8 cellular contexts compared by ENCODE assay signal in the genomic region with DNA sequence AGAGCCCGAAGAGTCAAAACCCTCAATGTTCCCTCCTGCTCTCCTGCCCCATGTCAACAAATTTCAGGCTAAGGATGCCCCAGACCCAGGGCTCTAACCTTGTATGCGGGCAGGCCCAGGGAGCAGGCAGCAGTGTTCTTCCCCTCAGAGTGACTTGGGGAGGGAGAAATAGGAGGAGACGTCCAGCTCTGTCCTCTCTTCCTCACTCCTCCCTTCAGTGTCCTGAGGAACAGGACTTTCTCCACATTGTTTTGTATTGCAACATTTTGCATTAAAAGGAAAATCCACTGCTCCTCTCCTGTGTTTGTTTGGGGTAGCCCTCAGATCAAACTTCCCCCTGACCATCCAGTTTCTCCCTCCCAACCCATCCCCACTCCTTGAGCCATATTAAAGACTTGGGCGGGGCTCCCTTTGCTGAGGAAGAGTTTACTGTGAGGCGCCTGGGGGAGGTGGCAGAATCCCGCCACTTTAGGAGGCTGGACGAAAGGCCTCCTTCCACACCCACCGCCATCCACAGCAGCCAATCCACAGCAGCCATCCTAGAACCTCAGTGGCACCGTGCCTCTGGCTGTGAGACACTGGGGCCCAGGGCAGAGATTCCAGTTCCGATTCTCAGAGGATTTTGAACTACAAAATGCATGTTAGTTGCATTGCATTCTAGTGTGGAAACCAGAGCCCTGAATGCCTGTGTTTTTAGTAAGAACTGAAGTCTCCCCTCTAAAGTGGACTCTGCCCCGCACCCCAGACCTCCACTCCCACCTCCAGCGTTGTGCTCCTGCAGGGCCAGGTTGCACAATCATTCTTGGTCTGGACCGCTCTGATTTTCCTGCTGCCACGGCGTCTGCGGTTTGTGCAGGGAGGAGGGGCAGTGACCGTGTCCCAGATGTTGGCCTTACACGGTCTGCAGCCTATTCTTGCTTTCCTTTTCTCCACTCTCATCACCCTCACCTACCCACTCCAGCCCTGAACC. TPM values are rescaled to one million over a fixed set of nuclear protein-coding genes. Genes with fewer than 3 reads are reported as not detected.
A peak's percentile ranks its signal among the peaks of the same experiment; 100 is the strongest.
DNase-seq lines count a peak whose midpoint lies in the region; ATAC-seq and TF ChIP-seq lines count a peak whose summit lies in the region.

No MANE protein-coding gene starts in this region.

- 0 out of 2 replicates have a peak overlapping the region, but pooled peaks have one; percentile 4 for H3K23ac ChIP-seq in IMR-90 (ENCODE audit: low read depth, low read length)

- H2AK9ac ChIP-seq in IMR-90 (replicated peaks; ENCODE audit: low read depth, low read length, poor library complexity), result peak overlapping the region; percentile 47

- peaks cover 72% of the 10 kb centered on the region for H3K4me1 Mint-ChIP-seq in brain

- H3K9me1 ChIP-seq in IMR-90 (ENCODE audit: insufficient read depth, low read length), result peaks cover 12% of the 10 kb centered on the region

- peaks cover under 1 to 6% (median 3%) of the 10 kb centered on the region in 5 experiments for H3K9me3 Mint-ChIP-seq in brain

- H3K4me3 Mint-ChIP-seq in brain, result peak overlapping the region in 3 of 5 experiments; percentile 27 to 65 (median 65)

- peak overlapping the region; percentile 0; the same call in 1 of the 2 replicates for H3K56ac ChIP-seq in IMR-90 (ENCODE audit: extremely low read depth, insufficient read depth, low read length)

- H4K5ac ChIP-seq in IMR-90 (ENCODE audit: low read depth, low read length), result peak overlapping the region; percentile 38; the same call in 1 of the 2 replicates

- H3K9me3 ChIP-seq in IMR-90 (ENCODE audit: control insufficient read depth, insufficient read depth, low read length) (no peaks in the 10 kb centered on the region), left lung (no peaks in the 10 kb centered on the region), tibial nerve (no peaks in the 10 kb centered on the region)

- POLR2A ChIA-PET in IMR-90 (lab: Charles Lee; ENCODE audit: unreplicated experiment), result no interaction called here

- H3K4me3 ChIP-seq in IMR-90 (ENCODE audit: insufficient read depth, low read depth, low read length) (peak overlapping the region; percentile 23; the same call in 1 of the 2 replicates), left lung (no peak overlapping the region), tibial nerve (peak overlapping the region in 3 of 4 donors; percentile 19 to 47 (median 21))

- peak overlapping the region; percentile 53 for H2BK20ac ChIP-seq in IMR-90 (ENCODE audit: low read depth, low read length)

- ATAC-seq in IMR-90 (ENCODE audit: low read depth), result peak; percentile 53
- peak; percentile 62 for ATAC-seq in left lung
- ATAC-seq in HG02885 (IDR thresholded peaks at IDR 0.05; ENCODE audit: poor library complexity, unreplicated experiment), result no peak
- no peak for ATAC-seq in GM19467 (IDR thresholded peaks at IDR 0.05; ENCODE audit: unreplicated experiment)

- TF ChIP-seq POLR2A in IMR-90 (IDR thresholded peaks at IDR 0.05; ENCODE audit: low read depth, low read length) (no peak), tibial nerve (IDR thresholded peaks at IDR 0.05) (no peak)

- H2BK5ac ChIP-seq in IMR-90 (ENCODE audit: low read depth, low read length, poor library complexity, severe bottlenecking), result peak overlapping the region; percentile 59

- H2BK15ac ChIP-seq in IMR-90 (ENCODE audit: low read depth, low read length), result peak overlapping the region; percentile 18; the same call in 1 of the 3 replicates

- H3K79me1 ChIP-seq in IMR-90 (ENCODE audit: low read depth in 1 of 2, low read length in 2 of 2), result peaks cover 0 to 24% of the 10 kb centered on the region in 2 experiments; a peak in 2 of 4 replicates

- peak overlapping the region in 3 of 5 experiments; percentile 87 to 92 (median 91) for H3K27ac Mint-ChIP-seq in brain

- peak overlapping the region; percentile 86 for H3K4ac ChIP-seq in IMR-90 (ENCODE audit: low read depth, low read length)

- intact Hi-C loops in IMR-90 (cut with micrococcal nuclease), result no loop called here
- intact Hi-C loops in left lung (cut with DNase I), result no loop called here

- TF ChIP-seq EP300 in tibial nerve (IDR thresholded peaks at IDR 0.05), result peak in 1 of 2 donors; percentile 75

- H3K36me3 ChIP-seq in IMR-90 (ENCODE audit: control insufficient read depth, insufficient read depth, low read length) (peaks cover 2% of the 10 kb centered on the region; the same call in 1 of the 2 replicates), left lung (no peaks in the 10 kb centered on the region), tibial nerve (no peaks in the 10 kb centered on the region)

- H2AK5ac ChIP-seq in IMR-90 (ENCODE audit: low read depth, low read length), result peak overlapping the region; percentile 69; the same call in 1 of the 2 replicates

- dilution Hi-C loops in IMR-90 (cut with HindIII; ENCODE audit: low sequenced_read_pairs, unreplicated experiment), result no loop called here

- peak overlapping the region; percentile 3; the same call in 1 of the 2 replicates for H3K18ac ChIP-seq in IMR-90 (ENCODE audit: low read depth, low read length)

- CTCF ChIA-PET in IMR-90 (lab: Yijun Ruan, JAX), result interaction anchor here (0.5 to 3.8 kb wide), 3 partner anchors 14 to 301 kb away, joined by 3 to 23 read pairs (median 3); no protein-coding TSS in a partner anchor

- H2BK120ac ChIP-seq in IMR-90 (ENCODE audit: low read depth, low read length), result peak overlapping the region; percentile 50

- no peaks in the 10 kb centered on the region for H3K36me3 Mint-ChIP-seq in brain

- in situ Hi-C loops in IMR-90 (cut with MboI; ENCODE audit: low sequenced_read_pairs), result loop anchor here (5.0 kb wide), 1 partner anchor 300 kb away; no protein-coding TSS in a partner anchor
- in situ Hi-C loops in G401 (cut with HindIII; ENCODE audit: low sequenced_read_pairs), result no loop called here

- H4K20me1 ChIP-seq in IMR-90 (ENCODE audit: insufficient read depth, low read length), result no peaks in the 10 kb centered on the region

- H3K27ac ChIP-seq in IMR-90 (ENCODE audit: insufficient read depth, low read length), result peak overlapping the region; percentile 60
- H3K27ac ChIP-seq in left lung, result peak overlapping the region; percentile 28 to 59
- peak overlapping the region; percentile 27 to 70 (median 64) for H3K27ac ChIP-seq in tibial nerve

- peak overlapping the region; percentile 87 for H4K91ac ChIP-seq in IMR-90 (ENCODE audit: insufficient read depth, low read depth, low read length)

- peak overlapping the region; percentile 84 for H3K4me2 ChIP-seq in IMR-90 (ENCODE audit: low read depth, low read length)

- peak overlapping the region; percentile 82 for H2AFZ ChIP-seq in IMR-90 (replicated peaks; ENCODE audit: low read length, poor library complexity)

- H3K9ac ChIP-seq in IMR-90 (ENCODE audit: low read depth, low read length), result peak overlapping the region; percentile 15

- H4K8ac ChIP-seq in IMR-90 (ENCODE audit: low read depth in 2 of 2, low read length in 2 of 2), result peak overlapping the region in 1 of 2 experiments; percentile 47; a peak in 2 of 4 replicates

- peak; percentile 14; the same call in 1 of the 2 replicates for TF ChIP-seq RAD21 in IMR-90 (IDR thresholded peaks at IDR 0.05; ENCODE audit: low read length)

- 0% methylated on average over 1 of the region's 18 CpGs; no CpG with 5 or more reads in 1 of the 2 experiments for WGBS in IMR-90 (ENCODE audit: extremely low coverage in 2 of 2, insufficient read length in 1 of 2), 2 experiments
- WGBS in tibial nerve, 2 donors, result 39 to 40% methylated on average over 18 of the region's 18 CpGs

- H3K14ac ChIP-seq in IMR-90 (replicated peaks; ENCODE audit: low read depth, low read length), result peak overlapping the region; percentile 73; the same call in 1 of the 2 replicates

- BruUV-seq in IMR-90 (replicated peaks; lab: Mats Ljungman, UMichigan), result no TSS peak

- H3K4me1 ChIP-seq in IMR-90 (ENCODE audit: control insufficient read depth, insufficient read depth, low read length), result peaks cover 19% of the 10 kb centered on the region
- H3K4me1 ChIP-seq in left lung, result peaks cover 11 to 42% of the 10 kb centered on the region in 2 donors
- H3K4me1 ChIP-seq in tibial nerve, result peaks cover 0 to 81% (median 18%) of the 10 kb centered on the region in 4 donors

- H3K27me3 ChIP-seq in IMR-90 (ENCODE audit: control insufficient read depth, insufficient read depth, low read length) (no peaks in the 10 kb centered on the region), left lung (no peaks in the 10 kb centered on the region), tibial nerve (no peaks in the 10 kb centered on the region)

- DNase-seq in IMR-90 (peak; percentile 82), left lung (peak; percentile 74 to 84), tibial nerve (ENCODE audit: low spot score in 2 of 2) (peak; percentile 68 to 72), SW 1271 (lab: John Stamatoyannopoulos, UW) (no peak), G401 (ENCODE audit: low spot score) (no peak)

- no peak for TF ChIP-seq CTCF in IMR-90 (conservative IDR thresholded peaks at IDR 0.05; ENCODE audit: low read depth, low read length)
- TF ChIP-seq CTCF in brain (conservative IDR thresholded peaks at IDR 0.05), result no peak
- no peak for TF ChIP-seq CTCF in left lung (IDR thresholded peaks at IDR 0.05)
- no peak for TF ChIP-seq CTCF in tibial nerve (IDR thresholded peaks at IDR 0.05)

- peaks cover 8% of the 10 kb centered on the region for H3K27me3 Mint-ChIP-seq in brain

TF ChIP-seq in IMR-90, 13 proteins besides CTCF, POLR2A, EP300 and RAD21 (continues in another document):
- no peak for TF ChIP-seq USF2 (IDR thresholded peaks at IDR 0.05; ENCODE audit: low read depth, low read length)

RNA-seq across cellular contexts. Expression of gene OLFML3, which starts 3.0 kb away (rescaled TPM):
- total RNA-seq in IMR-90 (2012; rRNA removed), result 37.8 and 40.9 TPM in 2 replicates
- 66.6 and 71.3 TPM in 2 replicates for polyA plus RNA-seq in IMR-90 (2012; rRNA removed)
- polyA plus RNA-seq in IMR-90 (2012; cell fraction: cytosol; rRNA removed), result 58.3 and 69.7 TPM in 2 replicates
- polyA plus RNA-seq in IMR-90 (2012; cell fraction: nucleus; rRNA removed; ENCODE audit: low replicate concordance), result 25.9 and 31.7 TPM in 2 replicates
- polyA plus RNA-seq in brain (ENCODE audit: insufficient read depth, low read depth, low replicate concordance), result 17.0 TPM
- total RNA-seq in left lung, result 10 to 100 TPM; 53.8 to 74.2 TPM
- total RNA-seq in tibial nerve, result 100 to 1,000 TPM in 1 of 4 donors, 10 to 100 TPM in 3; 19.2 to 168 (median 50.0) TPM
- total RNA-seq in G401 (2014; rRNA removed; shearing (Covaris generic)), result 0.31 and 0.49 TPM in 2 replicates

RNA-seq across cellular contexts. Expression of gene HIPK1, which starts 53.1 kb away (rescaled TPM):
- total RNA-seq in IMR-90 (2012; rRNA removed), result 25.3 and 33.9 TPM in 2 replicates
- polyA plus RNA-seq in IMR-90 (2012; rRNA removed), result 15.1 and 15.3 TPM in 2 replicates
- polyA plus RNA-seq in IMR-90 (2012; cell fraction: cytosol; rRNA removed), result 3.0 and 9.2 TPM in 2 replicates
- polyA plus RNA-seq in IMR-90 (2012; cell fraction: nucleus; rRNA removed; ENCODE audit: low replicate concordance), result 17.7 and 21.3 TPM in 2 replicates
- 39.3 TPM for polyA plus RNA-seq in brain (ENCODE audit: insufficient read depth, low read depth, low replicate concordance)
- 10 to 100 TPM; 61.1 to 77.4 TPM for total RNA-seq in left lung
- total RNA-seq in tibial nerve, result 10 to 100 TPM; 42.3 to 63.4 (median 53.0) TPM
- total RNA-seq in G401 (2014; rRNA removed; shearing (Covaris generic)), result 11.3 and 13.1 TPM in 2 replicates

Comparison
In these comparisons a context has a peak if more than half of its experiments do, and no peak if none do; other contexts are left out.
1. ATAC-seq: peak in IMR-90 (single experiment) and left lung (single experiment); none in HG02885 (single experiment) and GM19467 (single experiment).
2. DNase-seq: peak in IMR-90 (single experiment), left lung (2 of 2) and tibial nerve (2 of 2); none in SW 1271 (0 of 2) and G401 (single experiment).
3. H3K4me3 ChIP-seq: peak in IMR-90 (single experiment) and tibial nerve (3 of 4); none in left lung (0 of 2).
4. RNA of gene OLFML3, which starts 3.0 kb away (total RNA-seq): 53.8 to 74.2 TPM in left lung, 19.2 to 168 TPM in tibial nerve and 37.8 to 40.9 TPM in IMR-90; 0.31 to 0.49 TPM in G401; every median in the first group is over 10 times any median in the second.
5. Peak in every context shown above with its lines, with median percentiles within 50 percentile points of each other: H3K27ac ChIP-seq.